ENCODE assay signal across 21 cellular contexts in genomic region chr15:68201153-68201878, GRCh38. TPM values are rescaled to one million over a fixed set of nuclear protein-coding genes. Genes with fewer than 3 reads are reported as not detected.
A peak's percentile ranks its signal among the peaks of the same experiment; 100 is the strongest.
DNase-seq lines count a peak whose midpoint lies in the region; ATAC-seq and TF ChIP-seq lines count a peak whose summit lies in the region.
"Had no signal": no experiment of that assay in that cellular context is flagged by ENCODE, and none has a peak within 500 bp of the region (broad histone marks: within the 10 kb centered on the region; RNA-seq: fewer than 3 reads in every experiment).

No MANE protein-coding gene starts in this region.

- H3K36me3 Mint-ChIP-seq in activated CD8-positive, alpha-beta memory T cell treated with anti-CD3 and anti-CD28 coated beads, Interleukin-2, amount 10 ng/mL, durations not matched to agents 7 days and 5 days = peaks cover 5% of the 10 kb centered on the region
- H3K36me3 Mint-ChIP-seq: CD8-positive, alpha-beta T cell had no signal

- CTCF ChIA-PET in activated CD8-positive, alpha-beta memory T cell treated with anti-CD3 and anti-CD28 coated beads, Interleukin-2, amount 10 ng/mL, durations not matched to agents 7 days and 5 days (lab: Charles Lee) = no interaction called here
- CTCF ChIA-PET in OCI-LY7 (lab: Charles Lee; ENCODE audit: unreplicated experiment) = no interaction called here

- H3K27me3 Mint-ChIP-seq in activated CD8-positive, alpha-beta memory T cell treated with anti-CD3 and anti-CD28 coated beads, Interleukin-2, amount 10 ng/mL, durations not matched to agents 7 days and 5 days = no peaks in the 10 kb centered on the region

- TF ChIP-seq CTCF in OCI-LY7 (conservative IDR thresholded peaks at IDR 0.05; ENCODE audit: low read length) (no peak), ovary (IDR thresholded peaks at IDR 0.05) (no peak)

- H3K4me3 ChIP-seq in OCI-LY7 (ENCODE audit: low read depth, low read length, poor library complexity, severe bottlenecking) (no peak overlapping the region), endocrine pancreas (ENCODE audit: control insufficient read depth, insufficient read depth, low read length) (no peak overlapping the region), ovary (no peak overlapping the region)
- H3K4me3 ChIP-seq: breast epithelium, heart right ventricle, MG63, stomach had no signal

- H3K9ac ChIP-seq in endocrine pancreas (ENCODE audit: control insufficient read depth, insufficient read depth, low read length) = peak overlapping the region; percentile 14

- H3K9me3 ChIP-seq in OCI-LY7 (ENCODE audit: low read length) (no peaks in the 10 kb centered on the region), endocrine pancreas (ENCODE audit: control insufficient read depth, low read length) (no peaks in the 10 kb centered on the region), ovary (no peaks in the 10 kb centered on the region)
- H3K9me3 ChIP-seq: breast epithelium, heart right ventricle, MG63, stomach had no signal

- no TSS peak for BruUV-seq in OCI-LY7 (replicated peaks; lab: Mats Ljungman, UMichigan)

- H3K4me1 Mint-ChIP-seq in activated CD8-positive, alpha-beta memory T cell treated with anti-CD3 and anti-CD28 coated beads, Interleukin-2, amount 10 ng/mL, durations not matched to agents 7 days and 5 days = no peaks in the 10 kb centered on the region

- no peak for TF ChIP-seq EP300 in ovary (IDR thresholded peaks at IDR 0.05)

- peaks cover 9% of the 10 kb centered on the region; the same call in 1 of the 2 replicates for H3K79me2 ChIP-seq in OCI-LY7 (ENCODE audit: insufficient read depth, low read depth, low read length)

- no peak overlapping the region for H3K4me3 Mint-ChIP-seq in activated CD8-positive, alpha-beta memory T cell treated with anti-CD3 and anti-CD28 coated beads, Interleukin-2, amount 10 ng/mL, durations not matched to agents 7 days and 5 days
- H3K4me3 Mint-ChIP-seq: CD8-positive, alpha-beta T cell had no signal

- no peaks in the 10 kb centered on the region for H3K9me2 ChIP-seq in OCI-LY7 (ENCODE audit: insufficient read depth, low read length)

- H3K27ac Mint-ChIP-seq in activated CD8-positive, alpha-beta memory T cell treated with anti-CD3 and anti-CD28 coated beads, Interleukin-2, amount 10 ng/mL, durations not matched to agents 7 days and 5 days = no peak overlapping the region
- H3K27ac Mint-ChIP-seq: CD8-positive, alpha-beta T cell had no signal

- H3K27me3 ChIP-seq in endocrine pancreas (ENCODE audit: control insufficient read depth, insufficient read depth, low read length) (no peaks in the 10 kb centered on the region), ovary (no peaks in the 10 kb centered on the region)
- H3K27me3 ChIP-seq: breast epithelium, heart right ventricle, MG63, stomach had no signal

- peak; percentile 25 for ATAC-seq in activated CD8-positive, alpha-beta memory T cell treated with anti-CD3 and anti-CD28 coated beads, Interleukin-2, amount 10 ng/mL, durations not matched to agents 7 days and 5 days
- ATAC-seq in GM21515 (IDR thresholded peaks at IDR 0.05; ENCODE audit: unreplicated experiment) = no peak
- ATAC-seq: activated CD4-positive, CD25-positive, alpha-beta regulatory T cell treated with anti-CD3 and anti-CD28 coated beads, Interleukin-2, amount 50 U/mL, for 24 hours; CD8-positive, alpha-beta T cell had no signal

- WGBS in ovary, 3 donors = 88 to 92% (median 89%) methylated on average over 7 of the region's 7 CpGs

- H3K36me3 ChIP-seq in OCI-LY7 (ENCODE audit: insufficient read depth, low read length) (peaks cover 36% of the 10 kb centered on the region), endocrine pancreas (ENCODE audit: control insufficient read depth, insufficient read depth, low read length) (no peaks in the 10 kb centered on the region), ovary (no peaks in the 10 kb centered on the region)
- H3K36me3 ChIP-seq: breast epithelium had no signal

- H3K27ac ChIP-seq in OCI-LY7 (ENCODE audit: low read depth, low read length, poor library complexity, severe bottlenecking) (peak overlapping the region; percentile 13), ovary (peak overlapping the region; percentile 8 to 66)
- H3K27ac ChIP-seq: heart right ventricle had no signal

- no peak for TF ChIP-seq POLR2A in ovary (IDR thresholded peaks at IDR 0.05)

- H4K20me1 ChIP-seq in OCI-LY7 (ENCODE audit: insufficient read depth, low read length) = no peaks in the 10 kb centered on the region

- H3K9me3 Mint-ChIP-seq in activated CD8-positive, alpha-beta memory T cell treated with anti-CD3 and anti-CD28 coated beads, Interleukin-2, amount 10 ng/mL, durations not matched to agents 7 days and 5 days (ENCODE audit: low read depth) = no peaks in the 10 kb centered on the region
- H3K9me3 Mint-ChIP-seq: CD8-positive, alpha-beta T cell had no signal

- H3K4me2 ChIP-seq in OCI-LY7 (ENCODE audit: low read length) = no peak overlapping the region

- intact Hi-C loops in OCI-LY7 (cut with micrococcal nuclease; ENCODE audit: unreplicated experiment) = no loop called here
- intact Hi-C loops in ovary (cut with DNase I) = no loop called here

- no peak for DNase-seq in activated CD8-positive, alpha-beta memory T cell treated with anti-CD3 and anti-CD28 coated beads, Interleukin-2, amount 10 ng/mL, durations not matched to agents 7 days and 5 days
- DNase-seq in activated CD8-positive, alpha-beta memory T cell treated with anti-CD3 and anti-CD28 coated beads, Interleukin-2, amount 50 U/mL, for 48 hours = no peak
- DNase-seq in OCI-LY7 (ENCODE audit: low spot score) = no peak
- no peak for DNase-seq in ovary
- no peak for DNase-seq in T-helper 1 cell
- no peak for DNase-seq in HPDE6-E6E7 (ENCODE audit: extremely low spot score)
- DNase-seq: activated CD8-positive, alpha-beta memory T cell treated with anti-CD3 and anti-CD28 coated beads, Interleukin-2, amount 50 U/mL, for 4 hours; activated naive CD4-positive, alpha-beta T cell treated with anti-CD3 and anti-CD28 coated beads, Interleukin-2, amount 50 U/mL, for 16 hours; CD8-positive, alpha-beta T cell; effector CD4-positive, alpha-beta T cell; heart right ventricle; MG63; NCI-H187 treated with DMSO at 0.1 percent for 48 hours; nucleus accumbens; SHP77; T-helper 2 cell had no signal

- POLR2A ChIA-PET in OCI-LY7 (lab: Charles Lee) = interaction anchor here (0.6 kb wide), 1 partner anchor 96 kb away, joined by 4 read pairs; no protein-coding TSS in a partner anchor

- H3K4me1 ChIP-seq in OCI-LY7 (ENCODE audit: insufficient read depth, low read length, poor library complexity, severe bottlenecking) (peaks cover 7% of the 10 kb centered on the region), endocrine pancreas (ENCODE audit: control insufficient read depth, insufficient read depth, low read length) (no peaks in the 10 kb centered on the region), ovary (ENCODE audit: insufficient read depth) (peaks cover 26% of the 10 kb centered on the region)

- no peak overlapping the region for H2AFZ ChIP-seq in OCI-LY7 (ENCODE audit: low read length)

RNA-seq across cellular contexts. Expression of gene CALML4, which starts 3.8 kb away (rescaled TPM):
- 10 to 100 TPM; 11.1 to 13.1 TPM for total RNA-seq in activated CD8-positive, alpha-beta memory T cell treated with anti-CD3 and anti-CD28 coated beads, Interleukin-2, amount 10 ng/mL, durations not matched to agents 7 days and 5 days
- 28.7 and 52.8 TPM in 2 replicates for total RNA-seq in OCI-LY7 (2014; rRNA removed; shearing (Covaris generic))
- total RNA-seq in OCI-LY7 (2022) = 32.5 and 32.7 TPM in 2 replicates
- 1 to 10 TPM; 2.5 to 9.3 (median 3.2) TPM for total RNA-seq in ovary
- polyA plus RNA-seq in ovary = 1 to 10 TPM; 3.2 to 9.5 TPM

RNA-seq across cellular contexts. Expression of gene CLN6, which starts 28.2 kb away (rescaled TPM):
- total RNA-seq in activated CD8-positive, alpha-beta memory T cell treated with anti-CD3 and anti-CD28 coated beads, Interleukin-2, amount 10 ng/mL, durations not matched to agents 7 days and 5 days = 10 to 100 TPM; 60.2 to 64.6 TPM
- 50.3 and 60.2 TPM in 2 replicates for total RNA-seq in OCI-LY7 (2014; rRNA removed; shearing (Covaris generic))
- total RNA-seq in OCI-LY7 (2022) (101 and 117 TPM in 2 replicates), ovary (10 to 100 TPM in 5 of 7 donors, 1 to 10 TPM in 2; 6.3 to 21.8 (median 12.0) TPM)
- 10 to 100 TPM; 10.9 to 13.9 TPM for polyA plus RNA-seq in ovary
